In the genomic region with DNA sequence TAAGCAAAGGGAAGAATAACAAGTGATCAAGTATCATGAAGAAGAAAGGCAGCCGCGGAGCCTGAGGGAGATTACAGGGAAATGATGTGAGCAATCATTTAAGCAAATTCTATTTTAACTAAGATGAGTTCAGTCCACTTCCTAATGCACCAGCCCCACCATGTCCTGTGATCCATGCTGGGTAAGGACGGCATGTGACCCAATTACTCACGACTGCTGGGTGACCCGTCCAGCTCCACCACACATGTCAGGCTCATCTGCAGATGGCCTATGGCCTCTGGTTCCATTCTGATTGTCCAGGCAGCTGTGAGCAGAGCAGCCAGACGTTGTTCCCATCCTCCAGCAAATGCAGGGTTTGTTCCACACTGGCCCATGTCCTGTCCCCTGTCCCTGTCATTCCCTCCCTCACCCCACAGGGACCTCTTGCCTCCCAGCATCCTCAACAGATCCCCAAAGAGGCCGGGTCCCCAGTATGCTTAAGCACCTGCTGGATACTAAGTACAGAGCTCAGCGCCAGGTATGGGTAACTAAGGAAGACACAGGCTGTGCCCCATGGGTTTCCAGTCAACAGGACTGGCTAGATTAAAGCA, we compare ENCODE assay signal across 2 cellular contexts.
TF ChIP-seq lines count a peak whose summit lies in the region.

No MANE protein-coding gene starts in this region.

TF ChIP-seq in SK-N-SH, 30 proteins besides CTCF, POLR2A, EP300 and RAD21 (continued from another document):
- TF ChIP-seq, protein P1, sequence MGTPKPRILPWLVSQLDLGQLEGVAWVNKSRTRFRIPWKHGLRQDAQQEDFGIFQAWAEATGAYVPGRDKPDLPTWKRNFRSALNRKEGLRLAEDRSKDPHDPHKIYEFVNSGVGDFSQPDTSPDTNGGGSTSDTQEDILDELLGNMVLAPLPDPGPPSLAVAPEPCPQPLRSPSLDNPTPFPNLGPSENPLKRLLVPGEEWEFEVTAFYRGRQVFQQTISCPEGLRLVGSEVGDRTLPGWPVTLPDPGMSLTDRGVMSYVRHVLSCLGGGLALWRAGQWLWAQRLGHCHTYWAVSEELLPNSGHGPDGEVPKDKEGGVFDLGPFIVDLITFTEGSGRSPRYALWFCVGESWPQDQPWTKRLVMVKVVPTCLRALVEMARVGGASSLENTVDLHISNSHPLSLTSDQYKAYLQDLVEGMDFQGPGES (IDR thresholded peaks at IDR 0.05; ENCODE audit: low read depth, low read length): no peak
- TF ChIP-seq POLR2AphosphoS5 (IDR thresholded peaks at IDR 0.05; ENCODE audit: low read depth, low read length): no peak
- no peak for TF ChIP-seq MEF2A (IDR thresholded peaks at IDR 0.05; ENCODE audit: borderline replicate concordance, low read depth)
- no peak for TF ChIP-seq TEAD4 (IDR thresholded peaks at IDR 0.05; ENCODE audit: borderline replicate concordance, insufficient read depth)
- no peak for TF ChIP-seq SMC3 (IDR thresholded peaks at IDR 0.05; ENCODE audit: low read depth, low read length)
- TF ChIP-seq CHD2 (IDR thresholded peaks at IDR 0.05; ENCODE audit: low read length, partially characterized antibody): no peak
- TF ChIP-seq, protein P2, sequence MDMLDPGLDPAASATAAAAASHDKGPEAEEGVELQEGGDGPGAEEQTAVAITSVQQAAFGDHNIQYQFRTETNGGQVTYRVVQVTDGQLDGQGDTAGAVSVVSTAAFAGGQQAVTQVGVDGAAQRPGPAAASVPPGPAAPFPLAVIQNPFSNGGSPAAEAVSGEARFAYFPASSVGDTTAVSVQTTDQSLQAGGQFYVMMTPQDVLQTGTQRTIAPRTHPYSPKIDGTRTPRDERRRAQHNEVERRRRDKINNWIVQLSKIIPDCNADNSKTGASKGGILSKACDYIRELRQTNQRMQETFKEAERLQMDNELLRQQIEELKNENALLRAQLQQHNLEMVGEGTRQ (IDR thresholded peaks at IDR 0.05; ENCODE audit: borderline replicate concordance, low read depth, low read length): no peak
- no peak for TF ChIP-seq TAF1 (IDR thresholded peaks at IDR 0.05; ENCODE audit: borderline replicate concordance, low read depth, low read length)

TF ChIP-seq in SK-N-SH treated with all-trans-retinoic acid at 6 μM for 48 hours, 23 proteins besides CTCF, POLR2A, EP300 and RAD21 (continued from another document):
- TF ChIP-seq, protein P3, sequence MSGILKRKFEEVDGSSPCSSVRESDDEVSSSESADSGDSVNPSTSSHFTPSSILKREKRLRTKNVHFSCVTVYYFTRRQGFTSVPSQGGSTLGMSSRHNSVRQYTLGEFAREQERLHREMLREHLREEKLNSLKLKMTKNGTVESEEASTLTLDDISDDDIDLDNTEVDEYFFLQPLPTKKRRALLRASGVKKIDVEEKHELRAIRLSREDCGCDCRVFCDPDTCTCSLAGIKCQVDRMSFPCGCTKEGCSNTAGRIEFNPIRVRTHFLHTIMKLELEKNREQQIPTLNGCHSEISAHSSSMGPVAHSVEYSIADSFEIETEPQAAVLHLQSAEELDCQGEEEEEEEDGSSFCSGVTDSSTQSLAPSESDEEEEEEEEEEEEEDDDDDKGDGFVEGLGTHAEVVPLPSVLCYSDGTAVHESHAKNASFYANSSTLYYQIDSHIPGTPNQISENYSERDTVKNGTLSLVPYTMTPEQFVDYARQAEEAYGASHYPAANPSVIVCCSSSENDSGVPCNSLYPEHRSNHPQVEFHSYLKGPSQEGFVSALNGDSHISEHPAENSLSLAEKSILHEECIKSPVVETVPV (CRISPR knock-in tag; IDR thresholded peaks at IDR 0.05): no peak
- TF ChIP-seq, protein P4, sequence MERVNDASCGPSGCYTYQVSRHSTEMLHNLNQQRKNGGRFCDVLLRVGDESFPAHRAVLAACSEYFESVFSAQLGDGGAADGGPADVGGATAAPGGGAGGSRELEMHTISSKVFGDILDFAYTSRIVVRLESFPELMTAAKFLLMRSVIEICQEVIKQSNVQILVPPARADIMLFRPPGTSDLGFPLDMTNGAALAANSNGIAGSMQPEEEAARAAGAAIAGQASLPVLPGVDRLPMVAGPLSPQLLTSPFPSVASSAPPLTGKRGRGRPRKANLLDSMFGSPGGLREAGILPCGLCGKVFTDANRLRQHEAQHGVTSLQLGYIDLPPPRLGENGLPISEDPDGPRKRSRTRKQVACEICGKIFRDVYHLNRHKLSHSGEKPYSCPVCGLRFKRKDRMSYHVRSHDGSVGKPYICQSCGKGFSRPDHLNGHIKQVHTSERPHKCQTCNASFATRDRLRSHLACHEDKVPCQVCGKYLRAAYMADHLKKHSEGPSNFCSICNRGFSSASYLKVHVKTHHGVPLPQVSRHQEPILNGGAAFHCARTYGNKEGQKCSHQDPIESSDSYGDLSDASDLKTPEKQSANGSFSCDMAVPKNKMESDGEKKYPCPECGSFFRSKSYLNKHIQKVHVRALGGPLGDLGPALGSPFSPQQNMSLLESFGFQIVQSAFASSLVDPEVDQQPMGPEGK (CRISPR knock-in tag; IDR thresholded peaks at IDR 0.05; ENCODE audit: borderline replicate concordance): no peak
- TF ChIP-seq, protein P5, sequence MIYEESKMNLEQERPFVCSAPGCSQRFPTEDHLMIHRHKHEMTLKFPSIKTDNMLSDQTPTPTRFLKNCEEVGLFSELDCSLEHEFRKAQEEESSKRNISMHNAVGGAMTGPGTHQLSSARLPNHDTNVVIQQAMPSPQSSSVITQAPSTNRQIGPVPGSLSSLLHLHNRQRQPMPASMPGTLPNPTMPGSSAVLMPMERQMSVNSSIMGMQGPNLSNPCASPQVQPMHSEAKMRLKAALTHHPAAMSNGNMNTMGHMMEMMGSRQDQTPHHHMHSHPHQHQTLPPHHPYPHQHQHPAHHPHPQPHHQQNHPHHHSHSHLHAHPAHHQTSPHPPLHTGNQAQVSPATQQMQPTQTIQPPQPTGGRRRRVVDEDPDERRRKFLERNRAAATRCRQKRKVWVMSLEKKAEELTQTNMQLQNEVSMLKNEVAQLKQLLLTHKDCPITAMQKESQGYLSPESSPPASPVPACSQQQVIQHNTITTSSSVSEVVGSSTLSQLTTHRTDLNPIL (CRISPR knock-in tag; IDR thresholded peaks at IDR 0.05; ENCODE audit: low read depth): no peak
- TF ChIP-seq, protein P6, sequence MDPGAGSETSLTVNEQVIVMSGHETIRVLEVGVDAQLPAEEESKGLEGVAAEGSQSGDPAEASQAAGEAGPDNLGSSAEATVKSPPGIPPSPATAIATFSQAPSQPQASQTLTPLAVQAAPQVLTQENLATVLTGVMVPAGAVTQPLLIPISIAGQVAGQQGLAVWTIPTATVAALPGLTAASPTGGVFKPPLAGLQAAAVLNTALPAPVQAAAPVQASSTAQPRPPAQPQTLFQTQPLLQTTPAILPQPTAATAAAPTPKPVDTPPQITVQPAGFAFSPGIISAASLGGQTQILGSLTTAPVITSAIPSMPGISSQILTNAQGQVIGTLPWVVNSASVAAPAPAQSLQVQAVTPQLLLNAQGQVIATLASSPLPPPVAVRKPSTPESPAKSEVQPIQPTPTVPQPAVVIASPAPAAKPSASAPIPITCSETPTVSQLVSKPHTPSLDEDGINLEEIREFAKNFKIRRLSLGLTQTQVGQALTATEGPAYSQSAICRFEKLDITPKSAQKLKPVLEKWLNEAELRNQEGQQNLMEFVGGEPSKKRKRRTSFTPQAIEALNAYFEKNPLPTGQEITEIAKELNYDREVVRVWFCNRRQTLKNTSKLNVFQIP (CRISPR knock-in tag; IDR thresholded peaks at IDR 0.05; ENCODE audit: borderline replicate concordance, low read depth): no peak
- TF ChIP-seq, protein P7, sequence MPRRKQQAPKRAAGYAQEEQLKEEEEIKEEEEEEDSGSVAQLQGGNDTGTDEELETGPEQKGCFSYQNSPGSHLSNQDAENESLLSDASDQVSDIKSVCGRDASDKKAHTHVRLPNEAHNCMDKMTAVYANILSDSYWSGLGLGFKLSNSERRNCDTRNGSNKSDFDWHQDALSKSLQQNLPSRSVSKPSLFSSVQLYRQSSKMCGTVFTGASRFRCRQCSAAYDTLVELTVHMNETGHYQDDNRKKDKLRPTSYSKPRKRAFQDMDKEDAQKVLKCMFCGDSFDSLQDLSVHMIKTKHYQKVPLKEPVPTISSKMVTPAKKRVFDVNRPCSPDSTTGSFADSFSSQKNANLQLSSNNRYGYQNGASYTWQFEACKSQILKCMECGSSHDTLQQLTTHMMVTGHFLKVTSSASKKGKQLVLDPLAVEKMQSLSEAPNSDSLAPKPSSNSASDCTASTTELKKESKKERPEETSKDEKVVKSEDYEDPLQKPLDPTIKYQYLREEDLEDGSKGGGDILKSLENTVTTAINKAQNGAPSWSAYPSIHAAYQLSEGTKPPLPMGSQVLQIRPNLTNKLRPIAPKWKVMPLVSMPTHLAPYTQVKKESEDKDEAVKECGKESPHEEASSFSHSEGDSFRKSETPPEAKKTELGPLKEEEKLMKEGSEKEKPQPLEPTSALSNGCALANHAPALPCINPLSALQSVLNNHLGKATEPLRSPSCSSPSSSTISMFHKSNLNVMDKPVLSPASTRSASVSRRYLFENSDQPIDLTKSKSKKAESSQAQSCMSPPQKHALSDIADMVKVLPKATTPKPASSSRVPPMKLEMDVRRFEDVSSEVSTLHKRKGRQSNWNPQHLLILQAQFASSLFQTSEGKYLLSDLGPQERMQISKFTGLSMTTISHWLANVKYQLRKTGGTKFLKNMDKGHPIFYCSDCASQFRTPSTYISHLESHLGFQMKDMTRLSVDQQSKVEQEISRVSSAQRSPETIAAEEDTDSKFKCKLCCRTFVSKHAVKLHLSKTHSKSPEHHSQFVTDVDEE (CRISPR knock-in tag; IDR thresholded peaks at IDR 0.05): no peak
- no peak for TF ChIP-seq ZC3H10 (CRISPR knock-in tag; IDR thresholded peaks at IDR 0.05)
- TF ChIP-seq TOX (CRISPR knock-in tag; IDR thresholded peaks at IDR 0.05; ENCODE audit: borderline replicate concordance): no peak
